23 cellular contexts compared by ENCODE assay signal in the genomic region with DNA sequence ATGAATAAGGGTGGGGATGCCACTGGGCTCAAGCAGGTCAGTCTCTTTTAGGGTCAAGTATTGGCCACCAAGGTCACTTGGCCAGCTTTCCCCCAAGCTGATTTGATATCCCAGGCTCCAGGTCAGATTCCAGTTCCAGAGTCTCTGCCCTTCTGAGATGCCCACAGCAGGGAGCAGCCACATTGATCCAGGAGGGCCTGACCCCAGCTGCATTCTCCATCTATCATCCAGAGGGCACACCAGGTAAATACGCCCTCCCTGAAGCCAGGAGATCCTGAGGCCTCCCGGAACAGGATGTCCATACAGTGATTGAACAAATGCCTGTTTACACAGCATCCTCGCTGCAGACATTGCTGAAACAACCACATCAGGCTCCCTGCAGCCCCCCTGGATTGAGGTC.
DNase-seq lines count a peak whose midpoint lies in the region; ATAC-seq and TF ChIP-seq lines count a peak whose summit lies in the region.
"Had no signal": no experiment of that assay in that cellular context is flagged by ENCODE, and none has a peak within 500 bp of the region (broad histone marks: within the 10 kb centered on the region; RNA-seq: fewer than 3 reads in every experiment).

No MANE protein-coding gene starts in this region.

- H3K36me3 ChIP-seq in Panc1 (ENCODE audit: control insufficient read depth, insufficient read depth, low read length) (no peaks in the 10 kb centered on the region), upper lobe of right lung (no peaks in the 10 kb centered on the region)
- H3K36me3 ChIP-seq: BLaER1 treated with 17β-estradiol and CSF1 and Interleukin-3, amounts not matched to agents 10 nM and 100 nM; stomach; transverse colon had no signal

- H3K27ac ChIP-seq in Panc1 (ENCODE audit: low read length) (no peak overlapping the region), upper lobe of right lung (no peak overlapping the region)
- H3K27ac ChIP-seq: BLaER1 treated with 17β-estradiol and CSF1 and Interleukin-3, amounts not matched to agents 10 nM and 100 nM; hepatocyte; stomach; transverse colon had no signal

- no peaks in the 10 kb centered on the region for H3K36me3 Mint-ChIP-seq in memory B cell
- H3K36me3 Mint-ChIP-seq: activated naive CD8-positive, alpha-beta T cell treated with anti-CD3 and anti-CD28 coated beads, Interleukin-2, amount 10 ng/mL, durations not matched to agents 7 days and 5 days; T-cell had no signal

- no peak overlapping the region for H3K4me3 Mint-ChIP-seq in memory B cell
- H3K4me3 Mint-ChIP-seq: activated naive CD8-positive, alpha-beta T cell treated with anti-CD3 and anti-CD28 coated beads, Interleukin-2, amount 10 ng/mL, durations not matched to agents 7 days and 5 days; T-cell had no signal

- peaks cover 7% of the 10 kb centered on the region for H3K4me1 Mint-ChIP-seq in memory B cell

- no peaks in the 10 kb centered on the region for H3K9me3 Mint-ChIP-seq in memory B cell
- H3K9me3 Mint-ChIP-seq: activated naive CD8-positive, alpha-beta T cell treated with anti-CD3 and anti-CD28 coated beads, Interleukin-2, amount 10 ng/mL, durations not matched to agents 7 days and 5 days; T-cell had no signal

- DNase-seq in activated CD4-positive, CD25-positive, alpha-beta regulatory T cell treated with anti-CD3 and anti-CD28 coated beads, Interleukin-2, amount 50 U/mL, for 72 hours = peak; percentile 1
- DNase-seq in Panc1 (ENCODE audit: low read depth, low spot score) = no peak
- no peak for DNase-seq in memory B cell (ENCODE audit: low spot score in 2 of 2)
- peak; percentile 26 for DNase-seq in upper lobe of right lung
- DNase-seq in SW 1271 (lab: John Stamatoyannopoulos, UW) = no peak
- no peak for DNase-seq in GM19238 (ENCODE audit: insufficient read length, low spot score)
- no peak for DNase-seq in activated CD4-positive, alpha-beta T cell treated with anti-CD3 and anti-CD28 coated beads, Interleukin-2, amount 50 U/mL, for 1 hour
- DNase-seq: activated CD4-positive, alpha-beta T cell treated with anti-CD3 and anti-CD28 coated beads for 48 hours; activated effector memory CD4-positive, alpha-beta T cell treated with Interleukin-2 at 50 U/mL for 16 hours; activated naive CD8-positive, alpha-beta T cell treated with anti-CD3 and anti-CD28 coated beads, Interleukin-2, amount 10 ng/mL, durations not matched to agents 7 days and 5 days; cerebellar nuclear complex; effector CD8-positive, alpha-beta T cell; foreskin melanocyte; MM.1S; NCI-H1694 treated with DMSO at 0.1 percent for 48 hours; NCI-H748 treated with DMSO at 0.1 percent for 48 hours; T-cell had no signal

- CTCF ChIA-PET in Panc1 (lab: Charles Lee) = no interaction called here

- no peak overlapping the region for H3K4me3 ChIP-seq in Panc1 (ENCODE audit: low read depth in 2 of 2, low read length in 2 of 2)
- H3K4me3 ChIP-seq in upper lobe of right lung = no peak overlapping the region
- H3K4me3 ChIP-seq: BLaER1 treated with 17β-estradiol and CSF1 and Interleukin-3, amounts not matched to agents 10 nM and 100 nM; hepatocyte; stomach; transverse colon had no signal

- H3K27ac Mint-ChIP-seq in memory B cell = peak overlapping the region; percentile 62
- H3K27ac Mint-ChIP-seq: activated naive CD8-positive, alpha-beta T cell treated with anti-CD3 and anti-CD28 coated beads, Interleukin-2, amount 10 ng/mL, durations not matched to agents 7 days and 5 days; T-cell had no signal

- TF ChIP-seq CTCF in Panc1 (IDR thresholded peaks at IDR 0.05) (no peak), upper lobe of right lung (IDR thresholded peaks at IDR 0.05) (no peak)

- BruUV-seq in Panc1 (replicated peaks; lab: Mats Ljungman, UMichigan) = no TSS peak

- in situ Hi-C loops in Panc1 (cut with HindIII; ENCODE audit: low pct_unique_long_range_greater_than_20kb, low sequenced_read_pairs) = no loop called here

- no peak for ATAC-seq in activated CD4-positive, CD25-positive, alpha-beta regulatory T cell treated with anti-CD3 and anti-CD28 coated beads, Interleukin-2, amount 50 U/mL, for 24 hours
- ATAC-seq in Panc1 (0 out of 2 replicates have a peak, but pooled peaks have one; percentile 21), memory B cell (ENCODE audit: low read depth) (no peak), upper lobe of right lung (no peak)
- ATAC-seq: PC-3, T-cell had no signal

- POLR2A ChIA-PET in Panc1 (lab: Charles Lee) = no interaction called here

- H3K27me3 ChIP-seq in Panc1 (ENCODE audit: control insufficient read depth, insufficient read depth, low read length) (no peaks in the 10 kb centered on the region), upper lobe of right lung (no peaks in the 10 kb centered on the region)
- H3K27me3 ChIP-seq: BLaER1 treated with 17β-estradiol and CSF1 and Interleukin-3, amounts not matched to agents 10 nM and 100 nM; hepatocyte; stomach had no signal

- no peaks in the 10 kb centered on the region for H3K9me3 ChIP-seq in Panc1 (ENCODE audit: control insufficient read depth, insufficient read depth, low read depth, low read length)
- no peaks in the 10 kb centered on the region for H3K9me3 ChIP-seq in upper lobe of right lung
- H3K9me3 ChIP-seq: stomach, transverse colon had no signal

- H3K4me1 ChIP-seq in Panc1 (ENCODE audit: control insufficient read depth, insufficient read depth, low read length) (no peaks in the 10 kb centered on the region), upper lobe of right lung (no peaks in the 10 kb centered on the region)
- H3K4me1 ChIP-seq: transverse colon had no signal

- no peaks in the 10 kb centered on the region for H3K27me3 Mint-ChIP-seq in memory B cell

- intact Hi-C loops in Panc1 (cut with micrococcal nuclease; ENCODE audit: unreplicated experiment) (no loop called here), upper lobe of right lung (cut with DNase I) (no loop called here)

Comparison
In these comparisons a context has a peak if more than half of its experiments do, and no peak if none do; other contexts are left out.
1. DNase-seq: peak in activated CD4-positive, CD25-positive, alpha-beta regulatory T cell treated with anti-CD3 and anti-CD28 coated beads, Interleukin-2, amount 50 U/mL, for 72 hours (single experiment) and upper lobe of right lung (single experiment); none in Panc1 (single experiment), memory B cell (0 of 2), SW 1271 (0 of 2), GM19238 (single experiment) and activated CD4-positive, alpha-beta T cell treated with anti-CD3 and anti-CD28 coated beads, Interleukin-2, amount 50 U/mL, for 1 hour (single experiment).